27 cellular contexts compared by ENCODE assay signal in the genomic region with DNA sequence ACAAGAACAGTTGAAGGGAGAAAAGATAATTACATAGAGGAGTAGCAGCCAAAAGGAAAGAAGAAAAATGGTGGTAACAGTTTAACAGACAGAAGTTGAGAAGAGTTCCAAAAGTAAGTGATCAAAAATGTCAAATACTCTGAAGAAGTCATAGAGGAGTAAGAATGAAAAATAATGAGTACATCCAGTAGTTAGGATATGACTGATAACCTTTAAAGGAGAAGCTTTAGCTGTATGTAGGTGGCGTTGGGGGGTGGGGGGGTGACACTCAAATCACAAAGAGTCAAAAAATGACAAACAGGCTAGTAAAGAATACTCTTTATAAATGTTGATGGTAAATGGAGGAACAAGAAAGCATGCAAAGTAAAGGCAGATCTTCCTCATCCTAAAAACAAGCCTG. TPM values are rescaled to one million over a fixed set of nuclear protein-coding genes. Genes with fewer than 3 reads are reported as not detected.
DNase-seq lines count a peak whose midpoint lies in the region; ATAC-seq lines count a peak whose summit lies in the region.
"Had no signal": no experiment of that assay in that cellular context is flagged by ENCODE, and none has a peak within 500 bp of the region (broad histone marks: within the 10 kb centered on the region; RNA-seq: fewer than 3 reads in every experiment).

No MANE protein-coding gene starts in this region.

- no peaks in the 10 kb centered on the region for H3K27me3 Mint-ChIP-seq in activated CD4-positive, alpha-beta T cell treated with anti-CD3 and anti-CD28 coated beads for 36 hours
- no peaks in the 10 kb centered on the region for H3K27me3 Mint-ChIP-seq in effector memory CD8-positive, alpha-beta T cell
- H3K27me3 Mint-ChIP-seq: progenitor cell of endocrine pancreas had no signal

- peaks cover 28% of the 10 kb centered on the region for H3K4me1 Mint-ChIP-seq in activated CD4-positive, alpha-beta T cell treated with anti-CD3 and anti-CD28 coated beads for 36 hours
- H3K4me1 Mint-ChIP-seq in effector memory CD8-positive, alpha-beta T cell (ENCODE audit: low read depth in 2 of 2): peaks cover 5 to 9% of the 10 kb centered on the region in 2 donors
- H3K4me1 Mint-ChIP-seq: mesothelial cell of epicardium had no signal

- POLR2A ChIA-PET in activated CD4-positive, alpha-beta T cell treated with anti-CD3 and anti-CD28 coated beads for 36 hours (lab: Charles Lee): interaction anchor here (0.6 kb wide), 1 partner anchor 90 kb away, joined by 4 read pairs; no protein-coding TSS in a partner anchor

- no peaks in the 10 kb centered on the region for H3K9me3 Mint-ChIP-seq in activated CD4-positive, alpha-beta T cell treated with anti-CD3 and anti-CD28 coated beads for 36 hours (ENCODE audit: low read depth)
- H3K9me3 Mint-ChIP-seq in effector memory CD8-positive, alpha-beta T cell: no peaks in the 10 kb centered on the region

- peaks cover 24% of the 10 kb centered on the region for H3K36me3 Mint-ChIP-seq in activated CD4-positive, alpha-beta T cell treated with anti-CD3 and anti-CD28 coated beads for 36 hours (ENCODE audit: low read depth)
- peaks cover 18% of the 10 kb centered on the region for H3K36me3 Mint-ChIP-seq in effector memory CD8-positive, alpha-beta T cell (ENCODE audit: insufficient read depth)

- CTCF ChIA-PET in activated CD4-positive, alpha-beta T cell treated with anti-CD3 and anti-CD28 coated beads for 36 hours (lab: Charles Lee): no interaction called here

- intact Hi-C loops in activated CD4-positive, alpha-beta T cell treated with anti-CD3 and anti-CD28 coated beads for 36 hours (cut with DNase I, micrococcal nuclease): loop anchor here (5.0 kb wide), 1 partner anchor 55 kb away; the partner anchor contains the start of gene ZNF280C (in 2 of the 2)

- peak; percentile 86 for ATAC-seq in activated CD4-positive, alpha-beta T cell treated with anti-CD3 and anti-CD28 coated beads for 36 hours
- ATAC-seq in effector memory CD8-positive, alpha-beta T cell (replicated peaks): no peak
- ATAC-seq in HG03457 (IDR thresholded peaks at IDR 0.05; ENCODE audit: unreplicated experiment): no peak
- ATAC-seq: gastroesophageal sphincter, right lobe of liver had no signal

- peak overlapping the region; percentile 44 for H3K4me3 Mint-ChIP-seq in activated CD4-positive, alpha-beta T cell treated with anti-CD3 and anti-CD28 coated beads for 36 hours
- H3K4me3 Mint-ChIP-seq in effector memory CD8-positive, alpha-beta T cell: peak overlapping the region; percentile 17 to 49
- H3K4me3 Mint-ChIP-seq: mesothelial cell of epicardium had no signal

- peak overlapping the region; percentile 93 for H3K27ac Mint-ChIP-seq in activated CD4-positive, alpha-beta T cell treated with anti-CD3 and anti-CD28 coated beads for 36 hours
- peak overlapping the region in 1 of 2 donors; percentile 67 for H3K27ac Mint-ChIP-seq in effector memory CD8-positive, alpha-beta T cell
- H3K27ac Mint-ChIP-seq: mesothelial cell of epicardium, progenitor cell of endocrine pancreas had no signal

- in situ Hi-C loops in ACHN (cut with HindIII; ENCODE audit: low pct_ligation_motif_present, low pct_unique_long_range_greater_than_20kb, low sequenced_read_pairs): no loop called here

- no peak for DNase-seq in activated CD4-positive, alpha-beta T cell treated with anti-CD3 and anti-CD28 coated beads for 36 hours
- DNase-seq in activated CD4-positive, alpha-beta T cell treated with anti-CD3 and anti-CD28 coated beads, Interleukin-2, amount 50 U/mL, for 4 hours: no peak
- peak; percentile 16 for DNase-seq in stimulated activated naive CD4-positive, alpha-beta T cell treated with Interleukin-2 at 50 U/mL for 16 hours (lab: John Stamatoyannopoulos, UW)
- DNase-seq in stimulated activated naive CD4-positive, alpha-beta T cell (lab: John Stamatoyannopoulos, UW): no peak
- DNase-seq in effector memory CD8-positive, alpha-beta T cell: no peak
- DNase-seq in foreskin melanocyte (no peak), ACHN (no peak)
- DNase-seq: 8988T; activated CD4-positive, alpha-beta T cell treated with anti-CD3 and anti-CD28 coated beads for 1 hour; activated gamma-delta T cell; HCEC 1CT; MV-4-11; NCI-H1436 treated with DMSO at 0.1 percent for 48 hours; NCI-H226; NCI-H526 treated with DMSO at 0.1 percent for 48 hours; NK-92 treated with Interleukin-12 subunit alpha and Interleukin-12 subunit beta, amount 100 ng/mL, for 24 hours; PC-9; right lobe of liver; spleen; stimulated activated CD4-positive, alpha-beta T cell treated with anti-CD3 and anti-CD28 coated beads, Interleukin-2, amount 100 ng/mL, for 24 hours; substantia nigra had no signal

RNA-seq across cellular contexts. Expression of gene RAB33A, which starts 40.6 kb away (rescaled TPM):
- 10 to 100 TPM; 24.0 to 24.7 TPM for total RNA-seq in activated CD4-positive, alpha-beta T cell treated with anti-CD3 and anti-CD28 coated beads for 36 hours
- total RNA-seq: G401, LHCN-M2 had no signal

RNA-seq across cellular contexts. Expression of gene AIFM1, which starts 46.7 kb away (rescaled TPM):
- 10 to 100 TPM; 48.8 to 61.7 TPM for total RNA-seq in activated CD4-positive, alpha-beta T cell treated with anti-CD3 and anti-CD28 coated beads for 36 hours

RNA-seq across cellular contexts. Expression of gene ZNF280C, which starts 56.3 kb away (rescaled TPM):
- 1 to 10 TPM; 5.9 to 8.6 TPM for total RNA-seq in activated CD4-positive, alpha-beta T cell treated with anti-CD3 and anti-CD28 coated beads for 36 hours
